Comparison of ENCODE assay signal across 1 cellular context in genomic region chr4:76305971-76306881, GRCh38.
A peak's percentile ranks its signal among the peaks of the same experiment; 100 is the strongest.
TF ChIP-seq lines count a peak whose summit lies in the region.

Gene STBD1 (plus strand): TSS chr4:76306733. CDS start chr4:76306770, 37 bp downstream.

TF ChIP-seq in K562, 482 proteins besides CTCF, POLR2A, EP300 and RAD21 (continued from another document and continues in another):
- TF ChIP-seq GTF3C2 (IDR thresholded peaks at IDR 0.05; ENCODE audit: borderline replicate concordance, extremely low read depth, insufficient read length) (no peak), FOXA1 (IDR thresholded peaks at IDR 0.05; ENCODE audit: borderline replicate concordance) (no peak), TCF7L2 (IDR thresholded peaks at IDR 0.05; ENCODE audit: low read depth, low read length) (no peak), PHF8 (IDR thresholded peaks at IDR 0.05; ENCODE audit: borderline replicate concordance, low read length) (peak; percentile 47; the same call in 1 of the 2 replicates), HMGN3 (IDR thresholded peaks at IDR 0.05; ENCODE audit: borderline replicate concordance, extremely low read depth, insufficient read length, low read depth, low read length) (no peak), SAP30 (IDR thresholded peaks at IDR 0.05; ENCODE audit: borderline replicate concordance, insufficient read depth, low read depth, low read length, poor library complexity, severe bottlenecking) (no peak), FOSL1 (tag; conservative IDR thresholded peaks at IDR 0.05) (no peak), TAL1 (IDR thresholded peaks at IDR 0.05) (no peak), MAFF (IDR thresholded peaks at IDR 0.05; ENCODE audit: low read length) (no peak), CEBPZ (IDR thresholded peaks at IDR 0.05; ENCODE audit: borderline replicate concordance, low read depth, low read length) (no peak), ZKSCAN3 (CRISPR knock-in tag; IDR thresholded peaks at IDR 0.05) (no peak), MYC (IDR thresholded peaks at IDR 0.05; ENCODE audit: low read depth, low read length) (0 out of 2 replicates have a peak, but pooled peaks have one; percentile 19), MYC (CRISPR knock-in tag; IDR thresholded peaks at IDR 0.05; ENCODE audit: borderline replicate concordance, low read depth) (no peak), SPI1 (IDR thresholded peaks at IDR 0.05; ENCODE audit: borderline replicate concordance, low read depth, low read length) (no peak), SLC30A9 (CRISPR knock-in tag; IDR thresholded peaks at IDR 0.05) (no peak), NR2C1 (IDR thresholded peaks at IDR 0.05) (no peak), NR2C1 (tag; IDR thresholded peaks at IDR 0.05) (no peak), KLF16 (IDR thresholded peaks at IDR 0.05) (no peak), YBX1 (IDR thresholded peaks at IDR 0.05) (no peak), ZNF583 (CRISPR knock-in tag; IDR thresholded peaks at IDR 0.05) (no peak), SRSF7 (optimal IDR thresholded peaks at IDR 0.05; ENCODE audit: low read depth, low read length) (no peak), MTA2 (IDR thresholded peaks at IDR 0.05; ENCODE audit: low read depth) (no peak), MAZ (CRISPR knock-in tag; conservative IDR thresholded peaks at IDR 0.05 in 1 of 2, IDR thresholded peaks at IDR 0.05 in 1 of 2) (no peak), ZZZ3 (IDR thresholded peaks at IDR 0.05) (no peak), MITF (IDR thresholded peaks at IDR 0.05) (no peak), ZNF785 (CRISPR knock-in tag; IDR thresholded peaks at IDR 0.05) (no peak), NCOA1 (IDR thresholded peaks at IDR 0.05; ENCODE audit: low read depth) (no peak), CBFA2T3 (IDR thresholded peaks at IDR 0.05) (no peak), AFF4 (CRISPR knock-in tag; IDR thresholded peaks at IDR 0.05) (no peak), POLR2G (IDR thresholded peaks at IDR 0.05; ENCODE audit: low read depth, low read length) (peak; percentile 79), TSHZ1 (CRISPR knock-in tag; IDR thresholded peaks at IDR 0.05) (no peak)
- TF ChIP-seq, protein P1, sequence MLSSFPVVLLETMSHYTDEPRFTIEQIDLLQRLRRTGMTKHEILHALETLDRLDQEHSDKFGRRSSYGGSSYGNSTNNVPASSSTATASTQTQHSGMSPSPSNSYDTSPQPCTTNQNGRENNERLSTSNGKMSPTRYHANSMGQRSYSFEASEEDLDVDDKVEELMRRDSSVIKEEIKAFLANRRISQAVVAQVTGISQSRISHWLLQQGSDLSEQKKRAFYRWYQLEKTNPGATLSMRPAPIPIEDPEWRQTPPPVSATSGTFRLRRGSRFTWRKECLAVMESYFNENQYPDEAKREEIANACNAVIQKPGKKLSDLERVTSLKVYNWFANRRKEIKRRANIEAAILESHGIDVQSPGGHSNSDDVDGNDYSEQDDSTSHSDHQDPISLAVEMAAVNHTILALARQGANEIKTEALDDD (IDR thresholded peaks at IDR 0.05), result no peak
- TF ChIP-seq, protein P2, sequence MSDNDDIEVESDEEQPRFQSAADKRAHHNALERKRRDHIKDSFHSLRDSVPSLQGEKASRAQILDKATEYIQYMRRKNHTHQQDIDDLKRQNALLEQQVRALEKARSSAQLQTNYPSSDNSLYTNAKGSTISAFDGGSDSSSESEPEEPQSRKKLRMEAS (CRISPR knock-in tag; IDR thresholded peaks at IDR 0.05), result peak; percentile 44; the same call in 1 of the 2 replicates
- TF ChIP-seq, protein P3, sequence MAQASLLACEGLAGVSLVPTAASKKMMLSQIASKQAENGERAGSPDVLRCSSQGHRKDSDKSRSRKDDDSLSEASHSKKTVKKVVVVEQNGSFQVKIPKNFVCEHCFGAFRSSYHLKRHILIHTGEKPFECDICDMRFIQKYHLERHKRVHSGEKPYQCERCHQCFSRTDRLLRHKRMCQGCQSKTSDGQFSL (CRISPR knock-in tag; IDR thresholded peaks at IDR 0.05), result no peak
- TF ChIP-seq, protein P3 (tag; IDR thresholded peaks at IDR 0.05), result no peak
- TF ChIP-seq, protein P4, sequence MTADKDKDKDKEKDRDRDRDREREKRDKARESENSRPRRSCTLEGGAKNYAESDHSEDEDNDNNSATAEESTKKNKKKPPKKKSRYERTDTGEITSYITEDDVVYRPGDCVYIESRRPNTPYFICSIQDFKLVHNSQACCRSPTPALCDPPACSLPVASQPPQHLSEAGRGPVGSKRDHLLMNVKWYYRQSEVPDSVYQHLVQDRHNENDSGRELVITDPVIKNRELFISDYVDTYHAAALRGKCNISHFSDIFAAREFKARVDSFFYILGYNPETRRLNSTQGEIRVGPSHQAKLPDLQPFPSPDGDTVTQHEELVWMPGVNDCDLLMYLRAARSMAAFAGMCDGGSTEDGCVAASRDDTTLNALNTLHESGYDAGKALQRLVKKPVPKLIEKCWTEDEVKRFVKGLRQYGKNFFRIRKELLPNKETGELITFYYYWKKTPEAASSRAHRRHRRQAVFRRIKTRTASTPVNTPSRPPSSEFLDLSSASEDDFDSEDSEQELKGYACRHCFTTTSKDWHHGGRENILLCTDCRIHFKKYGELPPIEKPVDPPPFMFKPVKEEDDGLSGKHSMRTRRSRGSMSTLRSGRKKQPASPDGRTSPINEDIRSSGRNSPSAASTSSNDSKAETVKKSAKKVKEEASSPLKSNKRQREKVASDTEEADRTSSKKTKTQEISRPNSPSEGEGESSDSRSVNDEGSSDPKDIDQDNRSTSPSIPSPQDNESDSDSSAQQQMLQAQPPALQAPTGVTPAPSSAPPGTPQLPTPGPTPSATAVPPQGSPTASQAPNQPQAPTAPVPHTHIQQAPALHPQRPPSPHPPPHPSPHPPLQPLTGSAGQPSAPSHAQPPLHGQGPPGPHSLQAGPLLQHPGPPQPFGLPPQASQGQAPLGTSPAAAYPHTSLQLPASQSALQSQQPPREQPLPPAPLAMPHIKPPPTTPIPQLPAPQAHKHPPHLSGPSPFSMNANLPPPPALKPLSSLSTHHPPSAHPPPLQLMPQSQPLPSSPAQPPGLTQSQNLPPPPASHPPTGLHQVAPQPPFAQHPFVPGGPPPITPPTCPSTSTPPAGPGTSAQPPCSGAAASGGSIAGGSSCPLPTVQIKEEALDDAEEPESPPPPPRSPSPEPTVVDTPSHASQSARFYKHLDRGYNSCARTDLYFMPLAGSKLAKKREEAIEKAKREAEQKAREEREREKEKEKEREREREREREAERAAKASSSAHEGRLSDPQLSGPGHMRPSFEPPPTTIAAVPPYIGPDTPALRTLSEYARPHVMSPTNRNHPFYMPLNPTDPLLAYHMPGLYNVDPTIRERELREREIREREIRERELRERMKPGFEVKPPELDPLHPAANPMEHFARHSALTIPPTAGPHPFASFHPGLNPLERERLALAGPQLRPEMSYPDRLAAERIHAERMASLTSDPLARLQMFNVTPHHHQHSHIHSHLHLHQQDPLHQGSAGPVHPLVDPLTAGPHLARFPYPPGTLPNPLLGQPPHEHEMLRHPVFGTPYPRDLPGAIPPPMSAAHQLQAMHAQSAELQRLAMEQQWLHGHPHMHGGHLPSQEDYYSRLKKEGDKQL (CRISPR knock-in tag; IDR thresholded peaks at IDR 0.05; ENCODE audit: borderline replicate concordance), result no peak
